In the genomic region with DNA sequence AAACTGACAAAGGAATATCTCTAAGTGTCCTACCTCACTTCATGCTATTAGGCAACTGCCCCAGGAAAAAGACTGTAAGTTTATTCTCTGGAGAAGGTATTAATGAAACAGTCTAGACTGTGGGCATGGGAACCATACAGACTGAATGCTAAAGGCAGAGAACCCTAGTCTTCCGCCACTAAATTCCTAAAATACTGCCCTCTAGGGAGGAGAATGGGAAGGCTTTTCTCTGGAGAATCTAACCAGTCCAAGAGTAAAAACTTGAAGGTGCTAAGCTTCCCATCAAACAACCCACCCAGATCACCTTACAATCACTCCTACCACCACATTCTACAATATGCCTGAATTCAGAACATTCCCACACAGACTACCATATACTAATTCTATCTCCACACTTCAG, we compare ENCODE assay signal across 9 cellular contexts. TPM values are rescaled to one million over a fixed set of nuclear protein-coding genes. Genes with fewer than 3 reads are reported as not detected.
DNase-seq lines count a peak whose midpoint lies in the region; ATAC-seq and TF ChIP-seq lines count a peak whose summit lies in the region.
"Had no signal": no experiment of that assay in that cellular context is flagged by ENCODE, and none has a peak within 500 bp of the region (broad histone marks: within the 10 kb centered on the region; RNA-seq: fewer than 3 reads in every experiment).

No MANE protein-coding gene starts in this region.

- H3K79me2 ChIP-seq in DOHH2 (ENCODE audit: control insufficient read depth, low read length) = peaks cover 32% of the 10 kb centered on the region

- H3K27me3 ChIP-seq in DOHH2 (ENCODE audit: control insufficient read depth, low read length) (no peaks in the 10 kb centered on the region), heart left ventricle (no peaks in the 10 kb centered on the region)

- no peak overlapping the region for H3K27ac Mint-ChIP-seq in nephron
- no peak overlapping the region for H3K27ac Mint-ChIP-seq in activated CD8-positive, alpha-beta T cell treated with anti-CD3 and anti-CD28 coated beads, Interleukin-2, amount 10 ng/mL, durations not matched to agents 7 days and 5 days

- no peaks in the 10 kb centered on the region for H4K20me1 ChIP-seq in DOHH2 (ENCODE audit: control insufficient read depth, insufficient read depth, low read depth, low read length)

- TF ChIP-seq POLR2A in heart left ventricle (IDR thresholded peaks at IDR 0.05) = no peak

- H3K4me1 Mint-ChIP-seq in nephron = peaks cover 31% of the 10 kb centered on the region
- peaks cover 26% of the 10 kb centered on the region for H3K4me1 Mint-ChIP-seq in activated CD8-positive, alpha-beta T cell treated with anti-CD3 and anti-CD28 coated beads, Interleukin-2, amount 10 ng/mL, durations not matched to agents 7 days and 5 days (ENCODE audit: low read depth)

- H3K4me3 ChIP-seq in DOHH2 (ENCODE audit: low read length) = no peak overlapping the region
- no peak overlapping the region for H3K4me3 ChIP-seq in astrocyte of the spinal cord (ENCODE audit: low read depth, low read length)
- H3K4me3 ChIP-seq in heart left ventricle = no peak overlapping the region
- H3K4me3 ChIP-seq: lung had no signal

- no peaks in the 10 kb centered on the region for H3K27me3 Mint-ChIP-seq in nephron (ENCODE audit: low read depth)
- H3K27me3 Mint-ChIP-seq in activated CD8-positive, alpha-beta T cell treated with anti-CD3 and anti-CD28 coated beads, Interleukin-2, amount 10 ng/mL, durations not matched to agents 7 days and 5 days (ENCODE audit: low read depth) = no peaks in the 10 kb centered on the region

- POLR2A ChIA-PET in activated CD8-positive, alpha-beta T cell treated with anti-CD3 and anti-CD28 coated beads, Interleukin-2, amount 10 ng/mL, durations not matched to agents 7 days and 5 days (lab: Charles Lee) = no interaction called here

- H3F3A ChIP-seq in DOHH2 (ENCODE audit: control insufficient read depth, insufficient read depth) = peaks cover 7% of the 10 kb centered on the region

- TF ChIP-seq RAD21 in Ishikawa (IDR thresholded peaks at IDR 0.05; ENCODE audit: low read depth) = peak; percentile 12; the same call in 1 of the 2 replicates

- peak overlapping the region; percentile 17 to 40 (median 35) for H3K4me3 Mint-ChIP-seq in nephron
- no peak overlapping the region for H3K4me3 Mint-ChIP-seq in activated CD8-positive, alpha-beta T cell treated with anti-CD3 and anti-CD28 coated beads, Interleukin-2, amount 10 ng/mL, durations not matched to agents 7 days and 5 days

- no peak for TF ChIP-seq EP300 in Ishikawa (IDR thresholded peaks at IDR 0.05; ENCODE audit: borderline replicate concordance)

- no peaks in the 10 kb centered on the region for H3K9me2 ChIP-seq in DOHH2 (replicated peaks; ENCODE audit: control insufficient read depth, low read length)

- H3K36me3 ChIP-seq in DOHH2 (ENCODE audit: control insufficient read depth, low read length) = 0 out of 2 replicates have a peak, but pooled peaks cover 3% of the 10 kb centered on the region
- peaks cover 0 to 24% (median 11%) of the 10 kb centered on the region in 9 donors for H3K36me3 ChIP-seq in heart left ventricle

- intact Hi-C loops in heart left ventricle (cut with DNase I) = no loop called here

- H3K9me3 Mint-ChIP-seq in nephron = no peaks in the 10 kb centered on the region
- H3K9me3 Mint-ChIP-seq in activated CD8-positive, alpha-beta T cell treated with anti-CD3 and anti-CD28 coated beads, Interleukin-2, amount 10 ng/mL, durations not matched to agents 7 days and 5 days (ENCODE audit: insufficient read depth) = no peaks in the 10 kb centered on the region

- H3K27ac ChIP-seq in DOHH2 (ENCODE audit: low read depth, low read length) (no peak overlapping the region), heart left ventricle (no peak overlapping the region)

- in situ Hi-C loops in astrocyte of the spinal cord (cut with HindIII; ENCODE audit: low sequenced_read_pairs) = no loop called here

- H3K36me3 Mint-ChIP-seq in nephron (ENCODE audit: low read depth) = peaks cover 11% of the 10 kb centered on the region
- H3K36me3 Mint-ChIP-seq in activated CD8-positive, alpha-beta T cell treated with anti-CD3 and anti-CD28 coated beads, Interleukin-2, amount 10 ng/mL, durations not matched to agents 7 days and 5 days (ENCODE audit: low read depth) = peaks cover 18% of the 10 kb centered on the region

- no peak overlapping the region for H3K4me2 ChIP-seq in DOHH2 (ENCODE audit: low read length)

- CTCF ChIA-PET in activated CD8-positive, alpha-beta T cell treated with anti-CD3 and anti-CD28 coated beads, Interleukin-2, amount 10 ng/mL, durations not matched to agents 7 days and 5 days (lab: Charles Lee) = no interaction called here

- ATAC-seq in GM18519 (IDR thresholded peaks at IDR 0.05; ENCODE audit: low FRiP score, unreplicated experiment) (no peak), GM18867 (IDR thresholded peaks at IDR 0.05; ENCODE audit: unreplicated experiment) (no peak), heart left ventricle (no peak)
- ATAC-seq in activated CD8-positive, alpha-beta T cell treated with anti-CD3 and anti-CD28 coated beads, Interleukin-2, amount 10 ng/mL, durations not matched to agents 7 days and 5 days = no peak

- H3K9me3 ChIP-seq in DOHH2 (ENCODE audit: control insufficient read depth, insufficient read depth, low read length) = no peaks in the 10 kb centered on the region
- no peaks in the 10 kb centered on the region for H3K9me3 ChIP-seq in heart left ventricle

- TF ChIP-seq CTCF in DOHH2 (IDR thresholded peaks at IDR 0.05; ENCODE audit: low read depth, low read length, poor library complexity, severe bottlenecking) (peak; percentile 44), astrocyte of the spinal cord (IDR thresholded peaks at IDR 0.05; ENCODE audit: low read depth, low read length) (peak; percentile 51), nephron (IDR thresholded peaks at IDR 0.05; ENCODE audit: unreplicated experiment in 3 of 3) (peak; percentile 37 to 56 (median 46)), heart left ventricle (IDR thresholded peaks at IDR 0.05) (peak in 6 of 12 donors; percentile 15 to 39 (median 24))

- 83 to 93% (median 89%) methylated on average over 1 of the region's 1 CpG for WGBS in heart left ventricle, 4 donors

- H3K4me1 ChIP-seq in DOHH2 (ENCODE audit: control insufficient read depth, low read length) = peaks cover 24% of the 10 kb centered on the region
- H3K4me1 ChIP-seq in heart left ventricle = peaks cover 0 to 22% (median 12%) of the 10 kb centered on the region in 12 donors

- peak; percentile 22 for DNase-seq in astrocyte of the spinal cord (ENCODE audit: low read depth, low spot score)
- no peak for DNase-seq in heart left ventricle
- DNase-seq in activated CD8-positive, alpha-beta T cell treated with anti-CD3 and anti-CD28 coated beads, Interleukin-2, amount 10 ng/mL, durations not matched to agents 7 days and 5 days = no peak

TF ChIP-seq in Ishikawa, 13 proteins besides CTCF, POLR2A, EP300 and RAD21:
- TF ChIP-seq TCF12 (IDR thresholded peaks at IDR 0.05; ENCODE audit: low read depth) = no peak
- peak; percentile 46; the same call in 1 of the 2 replicates for TF ChIP-seq TEAD4 (IDR thresholded peaks at IDR 0.05)

RNA-seq across cellular contexts. Expression of gene SRBD1, which starts 3.4 kb away (rescaled TPM):
- total RNA-seq in heart left ventricle = 10 to 100 TPM in 6 of 9 donors, 1 to 10 TPM in 3; 4.6 to 16.9 (median 11.2) TPM
- 1 to 10 TPM; 3.0 to 3.8 TPM for polyA plus RNA-seq in heart left ventricle
- 10 to 100 TPM; 19.2 to 22.7 TPM for total RNA-seq in activated CD8-positive, alpha-beta T cell treated with anti-CD3 and anti-CD28 coated beads, Interleukin-2, amount 10 ng/mL, durations not matched to agents 7 days and 5 days

RNA-seq across cellular contexts. Expression of gene PRKCE, which starts 43.8 kb away (rescaled TPM):
- 10 to 100 TPM in 8 of 9 donors, 1 to 10 TPM in 1; 7.8 to 22.3 (median 16.4) TPM for total RNA-seq in heart left ventricle
- 10 to 100 TPM in 1 of 2 donors, 1 to 10 TPM in 1; 4.1 to 16.1 TPM for polyA plus RNA-seq in heart left ventricle
- total RNA-seq in activated CD8-positive, alpha-beta T cell treated with anti-CD3 and anti-CD28 coated beads, Interleukin-2, amount 10 ng/mL, durations not matched to agents 7 days and 5 days = 10 to 100 TPM; 15.4 to 16.2 TPM
